In the genomic region with DNA sequence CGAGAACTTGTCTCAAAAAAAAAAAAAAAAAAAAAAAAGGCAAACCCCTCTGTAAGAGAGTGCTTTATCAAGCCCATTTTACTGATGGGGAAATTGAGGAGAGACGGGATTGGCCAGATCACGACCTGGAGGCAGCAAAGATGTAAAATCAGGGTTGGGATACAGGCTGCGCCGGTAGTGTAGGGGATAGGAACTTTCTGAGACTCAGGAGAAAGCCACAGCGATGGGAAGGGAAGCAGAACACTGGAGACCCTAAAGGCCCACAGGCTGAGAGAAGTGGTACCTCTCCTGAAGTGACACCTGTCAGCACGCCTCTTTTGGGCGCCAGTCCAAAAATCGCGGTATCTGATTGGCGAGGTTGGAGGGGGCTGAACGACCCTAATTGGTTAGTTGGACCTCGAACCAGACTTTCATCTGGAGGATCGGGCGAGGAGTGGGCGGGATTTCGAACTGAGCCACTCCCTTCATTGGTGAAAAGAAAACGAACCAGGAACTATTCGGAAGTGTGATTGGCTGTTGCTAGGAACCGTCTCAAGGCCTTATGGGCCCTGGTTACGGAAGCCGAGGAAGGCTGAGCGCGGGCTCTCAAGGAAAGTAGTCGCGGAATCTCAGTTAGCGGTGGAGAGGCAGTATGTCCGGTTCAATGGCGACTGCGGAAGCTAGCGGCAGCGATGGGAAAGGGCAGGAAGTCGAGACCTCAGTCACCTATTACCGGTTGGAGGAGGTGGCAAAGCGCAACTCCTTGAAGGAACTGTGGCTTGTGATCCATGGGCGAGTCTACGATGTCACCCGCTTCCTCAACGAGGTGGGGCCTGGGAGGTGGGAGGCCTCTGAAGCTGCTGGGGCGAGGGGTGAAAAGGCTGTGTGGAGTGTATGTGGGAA, we compare ENCODE assay signal across 8 cellular contexts. TPM values are rescaled to one million over a fixed set of nuclear protein-coding genes. Genes with fewer than 3 reads are reported as not detected.
DNase-seq lines count a peak whose midpoint lies in the region; ATAC-seq and TF ChIP-seq lines count a peak whose summit lies in the region.

A gene with protein sequence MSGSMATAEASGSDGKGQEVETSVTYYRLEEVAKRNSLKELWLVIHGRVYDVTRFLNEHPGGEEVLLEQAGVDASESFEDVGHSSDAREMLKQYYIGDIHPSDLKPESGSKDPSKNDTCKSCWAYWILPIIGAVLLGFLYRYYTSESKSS (plus strand): TSS at position 567 of the 882 bp plus-strand sequence. CDS start 65 bp downstream, at position 632.

- no peaks in the 10 kb centered on the region for H3K9me3 ChIP-seq in upper lobe of right lung

- intact Hi-C loops in T-helper 1 cell treated with Interleukin-12 subunit alpha and Interleukin-12 subunit beta and Interleukin-4 antibody, amounts not matched to agents 30 ng/mL and 1 ng/mL, for 36 hours (cut with micrococcal nuclease) = loop anchor here (1.0 to 10.0 kb wide), 12 partner anchors 14 to 691 kb away; partner anchors contain the start of genes CHTF8, NOB1, NQO1 and PDF
- intact Hi-C loops in left cardiac atrium (cut with DNase I) (no loop called here), posterior vena cava (cut with DNase I) (loop anchor here in 1 of 2 donors (10.0 kb wide), 2 partner anchors 61 to 131 kb away; no protein-coding TSS in a partner anchor), upper lobe of right lung (cut with DNase I) (no loop called here)

- peaks cover 20% of the 10 kb centered on the region for H3K36me3 ChIP-seq in upper lobe of right lung

- DNase-seq in GM13976 (ENCODE audit: low spot score) = peak; percentile 94
- peak; percentile 97 for DNase-seq in NCI-H146 treated with DMSO at 0.1 percent for 48 hours (lab: John Stamatoyannopoulos, UW; ENCODE audit: unreplicated experiment)
- DNase-seq in amniotic epithelial cell (ENCODE audit: low read depth) = peak; percentile 99
- peak; percentile 94 for DNase-seq in left cardiac atrium
- peak; percentile 96 for DNase-seq in posterior vena cava (ENCODE audit: low spot score)
- DNase-seq in upper lobe of right lung = peak; percentile 97

- H3K27ac ChIP-seq in upper lobe of right lung = peak within 1 kb of the TSS; percentile 90

- ATAC-seq in HG02870 (IDR thresholded peaks at IDR 0.05; ENCODE audit: unreplicated experiment) = peak; percentile 94
- ATAC-seq in left cardiac atrium = peak; percentile 99
- ATAC-seq in upper lobe of right lung = peak; percentile 99

- no peak for TF ChIP-seq CTCF in GM13976 (IDR thresholded peaks at IDR 0.05; ENCODE audit: borderline replicate concordance, control extremely low read depth, extremely low read depth, insufficient read depth, missing control alignments)
- no peak for TF ChIP-seq CTCF in upper lobe of right lung (IDR thresholded peaks at IDR 0.05)

- peak within 1 kb of the TSS; percentile 79 for H3K4me3 ChIP-seq in upper lobe of right lung

- H3K4me1 ChIP-seq in upper lobe of right lung = peaks cover 10% of the 10 kb centered on the region

- in situ Hi-C loops in GM13976 (cut with MboI; ENCODE audit: low sequenced_read_pairs, unreplicated experiment) = no loop called here

- no peaks in the 10 kb centered on the region for H3K27me3 ChIP-seq in upper lobe of right lung

RNA-seq across cellular contexts. Expression of the gene that starts here (rescaled TPM):
- total RNA-seq in T-helper 1 cell treated with Interleukin-12 subunit alpha and Interleukin-12 subunit beta and Interleukin-4 antibody, amounts not matched to agents 30 ng/mL and 1 ng/mL, for 36 hours = 160 and 173 TPM in 2 replicates
- total RNA-seq in left cardiac atrium (10 to 100 TPM; 60.8 to 62.0 TPM), posterior vena cava (10 to 100 TPM; 47.3 to 59.3 TPM), upper lobe of right lung (88.4 TPM)

Comparison
In these comparisons a context has a peak if more than half of its experiments do, and no peak if none do; other contexts are left out.
1. Peak in every context shown above with its lines: DNase-seq, ATAC-seq, H3K4me3 ChIP-seq and H3K27ac ChIP-seq.